18 cellular contexts compared by ENCODE assay signal in the genomic region with DNA sequence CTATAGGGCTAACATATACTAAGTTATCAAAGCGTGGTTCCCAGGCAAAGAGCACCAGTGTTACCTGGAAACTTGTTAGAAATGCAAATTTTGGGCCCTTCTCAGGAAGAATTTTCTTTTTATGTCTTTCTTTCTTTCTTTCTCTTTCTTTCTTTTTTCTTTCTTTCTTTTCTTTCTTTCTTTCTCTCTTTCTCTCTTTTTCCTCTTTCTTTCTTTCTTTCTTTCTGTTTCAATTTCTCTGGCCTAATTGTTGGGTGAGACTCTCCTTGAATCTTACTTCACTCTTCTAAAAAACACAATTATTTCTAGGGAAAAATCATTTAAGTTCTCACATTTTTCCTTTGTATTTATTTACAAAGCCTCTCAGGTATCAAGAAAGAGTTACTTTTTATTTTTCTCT. TPM values are rescaled to one million over a fixed set of nuclear protein-coding genes. Genes with fewer than 3 reads are reported as not detected.
DNase-seq lines count a peak whose midpoint lies in the region; ATAC-seq and TF ChIP-seq lines count a peak whose summit lies in the region.
"Had no signal": no experiment of that assay in that cellular context is flagged by ENCODE, and none has a peak within 500 bp of the region (broad histone marks: within the 10 kb centered on the region; RNA-seq: fewer than 3 reads in every experiment).

No MANE protein-coding gene starts in this region.

- no peak for TF ChIP-seq CTCF in Panc1 (IDR thresholded peaks at IDR 0.05)
- TF ChIP-seq CTCF in neural crest cell (conservative IDR thresholded peaks at IDR 0.05): no peak
- TF ChIP-seq CTCF in breast epithelium (IDR thresholded peaks at IDR 0.05): no peak

- H3K27me3 ChIP-seq in Panc1 (ENCODE audit: control insufficient read depth, insufficient read depth, low read length): no peaks in the 10 kb centered on the region
- no peaks in the 10 kb centered on the region for H3K27me3 ChIP-seq in breast epithelium

- no peak for TF ChIP-seq POLR2A in breast epithelium (IDR thresholded peaks at IDR 0.05)

- H3K4me3 Mint-ChIP-seq in activated T-cell treated with anti-CD3 and anti-CD28 coated beads, Interleukin-2, amount 50 U/mL, for 72 hours: peak overlapping the region in 1 of 2 donors; percentile 28
- H3K4me3 Mint-ChIP-seq in activated naive CD8-positive, alpha-beta T cell treated with anti-CD3 and anti-CD28 coated beads, Interleukin-2, amount 10 ng/mL, durations not matched to agents 7 days and 5 days: peak overlapping the region; percentile 23
- no peak overlapping the region for H3K4me3 Mint-ChIP-seq in neural crest cell

- peaks cover 60% of the 10 kb centered on the region for H3K4me1 ChIP-seq in Panc1 (ENCODE audit: control insufficient read depth, insufficient read depth, low read length)
- H3K4me1 ChIP-seq in breast epithelium: no peaks in the 10 kb centered on the region

- H3K9me3 Mint-ChIP-seq in activated T-cell treated with anti-CD3 and anti-CD28 coated beads, Interleukin-2, amount 50 U/mL, for 72 hours: no peaks in the 10 kb centered on the region
- peaks cover 4% of the 10 kb centered on the region for H3K9me3 Mint-ChIP-seq in activated naive CD8-positive, alpha-beta T cell treated with anti-CD3 and anti-CD28 coated beads, Interleukin-2, amount 10 ng/mL, durations not matched to agents 7 days and 5 days
- peaks cover 6% of the 10 kb centered on the region for H3K9me3 Mint-ChIP-seq in neural crest cell

- no peaks in the 10 kb centered on the region for H3K36me3 Mint-ChIP-seq in activated T-cell treated with anti-CD3 and anti-CD28 coated beads, Interleukin-2, amount 50 U/mL, for 72 hours (ENCODE audit: insufficient read depth in 2 of 2)
- H3K36me3 Mint-ChIP-seq in activated naive CD8-positive, alpha-beta T cell treated with anti-CD3 and anti-CD28 coated beads, Interleukin-2, amount 10 ng/mL, durations not matched to agents 7 days and 5 days: peaks cover 7% of the 10 kb centered on the region
- H3K36me3 Mint-ChIP-seq in neural crest cell (ENCODE audit: low read depth): no peaks in the 10 kb centered on the region

- CTCF ChIA-PET in Panc1 (lab: Charles Lee): interaction anchor here (0.6 kb wide), 1 partner anchor 266 kb away, joined by 3 read pairs; no protein-coding TSS in a partner anchor

- H3K4me3 ChIP-seq in Panc1 (ENCODE audit: low read depth in 2 of 2, low read length in 2 of 2): no peak overlapping the region
- no peak overlapping the region for H3K4me3 ChIP-seq in breast epithelium

- peaks cover 34% of the 10 kb centered on the region for H3K4me1 Mint-ChIP-seq in activated T-cell treated with anti-CD3 and anti-CD28 coated beads, Interleukin-2, amount 50 U/mL, for 72 hours (ENCODE audit: low read depth)
- H3K4me1 Mint-ChIP-seq in activated naive CD8-positive, alpha-beta T cell treated with anti-CD3 and anti-CD28 coated beads, Interleukin-2, amount 10 ng/mL, durations not matched to agents 7 days and 5 days: peaks cover 29% of the 10 kb centered on the region
- no peaks in the 10 kb centered on the region for H3K4me1 Mint-ChIP-seq in neural crest cell

- BruUV-seq in Panc1 (replicated peaks; lab: Mats Ljungman, UMichigan): no TSS peak

- no peaks in the 10 kb centered on the region for H3K27me3 Mint-ChIP-seq in activated T-cell treated with anti-CD3 and anti-CD28 coated beads, Interleukin-2, amount 50 U/mL, for 72 hours (ENCODE audit: low read depth)
- H3K27me3 Mint-ChIP-seq in activated naive CD8-positive, alpha-beta T cell treated with anti-CD3 and anti-CD28 coated beads, Interleukin-2, amount 10 ng/mL, durations not matched to agents 7 days and 5 days: no peaks in the 10 kb centered on the region
- H3K27me3 Mint-ChIP-seq in neural crest cell (ENCODE audit: low read depth): no peaks in the 10 kb centered on the region

- intact Hi-C loops in Panc1 (cut with micrococcal nuclease; ENCODE audit: unreplicated experiment) (loop anchor here (5.0 to 10.0 kb wide), 2 partner anchors 48 to 229 kb away; partner anchors contain the start of genes MDM1 and RAP1B), breast epithelium (cut with DNase I; ENCODE audit: low total_unique reads) (no loop called here)

- POLR2A ChIA-PET in Panc1 (lab: Charles Lee): interaction anchor here (0.7 to 1.0 kb wide), 2 partner anchors 45 to 128 kb away, joined by 3 to 11 read pairs; no protein-coding TSS in a partner anchor
- POLR2A ChIA-PET in activated naive CD8-positive, alpha-beta T cell treated with anti-CD3 and anti-CD28 coated beads, Interleukin-2, amount 10 ng/mL, durations not matched to agents 7 days and 5 days (lab: Charles Lee): interaction anchor here (0.8 to 1.7 kb wide), 2 partner anchors 14 to 25 kb away, joined by 3 to 7 read pairs; no protein-coding TSS in a partner anchor

- no peak for DNase-seq in activated T-cell treated with anti-CD3 and anti-CD28 coated beads, Interleukin-2, amount 50 U/mL, for 72 hours
- DNase-seq in activated T-cell treated with anti-CD3 and anti-CD28 coated beads, Interleukin-2, amount 50 U/mL, for 1 hour: no peak
- DNase-seq in Panc1 (ENCODE audit: low read depth, low spot score): no peak
- no peak for DNase-seq in activated naive CD8-positive, alpha-beta T cell treated with anti-CD3 and anti-CD28 coated beads, Interleukin-2, amount 10 ng/mL, durations not matched to agents 7 days and 5 days
- DNase-seq in neural crest cell (ENCODE audit: low read depth, low spot score): no peak
- DNase-seq in breast epithelium (ENCODE audit: low spot score in 2 of 2): no peak
- no peak for DNase-seq in COLO668 (lab: John Stamatoyannopoulos, UW; ENCODE audit: unreplicated experiment)
- DNase-seq: Caco-2, EL, Kasumi-1, MM.1S, NCI-H1092 treated with DMSO at 0.1 percent for 48 hours, NCI-H2107, NCI-H526 treated with DMSO at 0.1 percent for 48 hours, RPMI8226, SIG-M5 had no signal

- H3K27ac Mint-ChIP-seq in activated T-cell treated with anti-CD3 and anti-CD28 coated beads, Interleukin-2, amount 50 U/mL, for 72 hours: peak overlapping the region; percentile 25
- H3K27ac Mint-ChIP-seq in activated naive CD8-positive, alpha-beta T cell treated with anti-CD3 and anti-CD28 coated beads, Interleukin-2, amount 10 ng/mL, durations not matched to agents 7 days and 5 days: peak overlapping the region; percentile 31
- peak overlapping the region; percentile 58 for H3K27ac Mint-ChIP-seq in neural crest cell (ENCODE audit: unreplicated experiment)

- H3K9me3 ChIP-seq in Panc1 (ENCODE audit: control insufficient read depth, insufficient read depth, low read depth, low read length): no peaks in the 10 kb centered on the region; the same call in 1 of the 2 replicates
- H3K9me3 ChIP-seq in breast epithelium: no peaks in the 10 kb centered on the region
- H3K9me3 ChIP-seq: Caco-2 had no signal

- in situ Hi-C loops in Panc1 (cut with HindIII; ENCODE audit: low pct_unique_long_range_greater_than_20kb, low sequenced_read_pairs): no loop called here

- peak overlapping the region; percentile 95 for H3K27ac ChIP-seq in Panc1 (ENCODE audit: low read length)
- H3K27ac ChIP-seq in breast epithelium: no peak overlapping the region
- H3K27ac ChIP-seq: C4-2B had no signal

- H3K36me3 ChIP-seq in Panc1 (ENCODE audit: control insufficient read depth, insufficient read depth, low read length): no peaks in the 10 kb centered on the region
- no peaks in the 10 kb centered on the region for H3K36me3 ChIP-seq in breast epithelium

- no peak for ATAC-seq in activated T-cell treated with anti-CD3 and anti-CD28 coated beads, Interleukin-2, amount 50 U/mL, for 72 hours (replicated peaks in 1 of 2)
- ATAC-seq in Panc1: no peak
- no peak for ATAC-seq in activated naive CD8-positive, alpha-beta T cell treated with anti-CD3 and anti-CD28 coated beads, Interleukin-2, amount 10 ng/mL, durations not matched to agents 7 days and 5 days (ENCODE audit: low read depth)
- no peak for ATAC-seq in HG02840 (IDR thresholded peaks at IDR 0.05; ENCODE audit: low FRiP score, unreplicated experiment)

RNA-seq across cellular contexts. Expression of gene RAP1B, which starts 46.5 kb away (rescaled TPM):
- 100 to 1,000 TPM; 162 to 209 TPM for total RNA-seq in activated T-cell treated with anti-CD3 and anti-CD28 coated beads, Interleukin-2, amount 50 U/mL, for 72 hours
- total RNA-seq in Panc1 (2021; ENCODE audit: unreplicated experiment): 328 TPM
- 340 TPM for polyA plus RNA-seq in Panc1 (2012; ENCODE audit: insufficient read length)
- 100 to 1,000 TPM; 233 to 257 TPM for total RNA-seq in activated naive CD8-positive, alpha-beta T cell treated with anti-CD3 and anti-CD28 coated beads, Interleukin-2, amount 10 ng/mL, durations not matched to agents 7 days and 5 days
- 83.6 and 90.4 TPM in 2 replicates for total RNA-seq in neural crest cell
- total RNA-seq in breast epithelium: 100 to 1,000 TPM; 176 to 198 (median 186) TPM
